ENCODE assay signal across 9 cellular contexts in genomic region chr5:138033275-138033808, GRCh38. TPM values are rescaled to one million over a fixed set of nuclear protein-coding genes. Genes with fewer than 3 reads are reported as not detected.
DNase-seq lines count a peak whose midpoint lies in the region; ATAC-seq, FAIRE-seq and TF ChIP-seq lines count a peak whose summit lies in the region.
"Had no signal": no experiment of that assay in that cellular context is flagged by ENCODE, and none has a peak within 500 bp of the region (broad histone marks: within the 10 kb centered on the region; RNA-seq: fewer than 3 reads in every experiment).

No MANE protein-coding gene starts in this region.

- no peak for TF ChIP-seq CTCF in WERI-Rb-1 (IDR thresholded peaks at IDR 0.05; ENCODE audit: low read depth, low read length)

- no peaks in the 10 kb centered on the region for H3K9me3 ChIP-seq in WERI-Rb-1 (ENCODE audit: severe bottlenecking)

- peak overlapping the region; percentile 100 for H3K27ac ChIP-seq in WERI-Rb-1

- peaks cover 16% of the 10 kb centered on the region for H3K36me3 ChIP-seq in WERI-Rb-1

- no peaks in the 10 kb centered on the region for H3K27me3 ChIP-seq in WERI-Rb-1 (ENCODE audit: insufficient read depth, low read depth, severe bottlenecking)

- peak overlapping the region; percentile 95 for H3K4me3 ChIP-seq in WERI-Rb-1 (ENCODE audit: low read depth, low read length)

- no peak for FAIRE-seq in frontal cortex (lab: Jason Lieb, UNC)

- peak; percentile 84 for DNase-seq in DMS53 (lab: John Stamatoyannopoulos, UW)
- DNase-seq in HT-29 (ENCODE audit: low spot score): peak; percentile 66
- DNase-seq in WERI-Rb-1: no peak
- DNase-seq in frontal cortex (ENCODE audit: low spot score in 2 of 2): peak; percentile 18 to 39
- DNase-seq in pons (ENCODE audit: low spot score): peak; percentile 51
- DNase-seq in HCEC 1CT: no peak
- DNase-seq in GOT3 (lab: John Stamatoyannopoulos, UW): no peak

- ATAC-seq in GM19463 (IDR thresholded peaks at IDR 0.05; ENCODE audit: unreplicated experiment): peak; percentile 11

RNA-seq across cellular contexts. Expression of gene FAM13B, which starts 0.5 kb away (rescaled TPM):
- 6.6 and 15.2 TPM in 2 replicates for total RNA-seq in HT-29 (2014; rRNA removed; shearing (Covaris generic))
- 84.8 TPM for total RNA-seq in frontal cortex

RNA-seq across cellular contexts. Expression of gene WNT8A, which starts 50.5 kb away (rescaled TPM):
- total RNA-seq in HT-29 (2014; rRNA removed; shearing (Covaris generic)): not detected in 2 replicates
- total RNA-seq in frontal cortex: 0.82 TPM
- total RNA-seq: activated CD8-positive, alpha-beta memory T cell treated with anti-CD3 and anti-CD28 coated beads for 36 hours had no signal

Comparison
In these comparisons a context has a peak if more than half of its experiments do, and no peak if none do; other contexts are left out.
1. DNase-seq: peak in DMS53 (single experiment), HT-29 (single experiment), frontal cortex (2 of 2) and pons (single experiment); none in WERI-Rb-1 (single experiment), HCEC 1CT (single experiment) and GOT3 (single experiment).